2 cellular contexts compared by ENCODE assay signal in genomic region chr4:48011722-48012121, GRCh38.
TF ChIP-seq lines count a peak whose summit lies in the region.

No MANE protein-coding gene starts in this region.

TF ChIP-seq in GM23338, 12 proteins besides CTCF, POLR2A, EP300 and RAD21:
- TF ChIP-seq EZH2 (IDR thresholded peaks at IDR 0.05; ENCODE audit: low read depth, unreplicated experiment) (no peak), EZH2phosphoT487 (IDR thresholded peaks at IDR 0.05; ENCODE audit: unreplicated experiment) (no peak), JUNB (IDR thresholded peaks at IDR 0.05; ENCODE audit: unreplicated experiment) (no peak), STAT1 (IDR thresholded peaks at IDR 0.05; ENCODE audit: unreplicated experiment) (no peak), NANOG (IDR thresholded peaks at IDR 0.05; ENCODE audit: borderline replicate concordance) (peak; percentile 79)

TF ChIP-seq in K562, 482 proteins besides CTCF, POLR2A, EP300 and RAD21:
- TF ChIP-seq, protein P1, sequence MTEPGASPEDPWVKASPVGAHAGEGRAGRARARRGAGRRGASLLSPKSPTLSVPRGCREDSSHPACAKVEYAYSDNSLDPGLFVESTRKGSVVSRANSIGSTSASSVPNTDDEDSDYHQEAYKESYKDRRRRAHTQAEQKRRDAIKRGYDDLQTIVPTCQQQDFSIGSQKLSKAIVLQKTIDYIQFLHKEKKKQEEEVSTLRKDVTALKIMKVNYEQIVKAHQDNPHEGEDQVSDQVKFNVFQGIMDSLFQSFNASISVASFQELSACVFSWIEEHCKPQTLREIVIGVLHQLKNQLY (CRISPR knock-in tag; conservative IDR thresholded peaks at IDR 0.05), result no peak
- no peak for TF ChIP-seq L3MBTL2 (IDR thresholded peaks at IDR 0.05)
- no peak for TF ChIP-seq HEY1 (CRISPR knock-in tag; IDR thresholded peaks at IDR 0.05; ENCODE audit: borderline replicate concordance)
- no peak for TF ChIP-seq ZNF668 (CRISPR knock-in tag; IDR thresholded peaks at IDR 0.05)
- no peak for TF ChIP-seq MEF2A (IDR thresholded peaks at IDR 0.05; ENCODE audit: control insufficient read depth, low read depth, low read length)
- TF ChIP-seq, protein P2, sequence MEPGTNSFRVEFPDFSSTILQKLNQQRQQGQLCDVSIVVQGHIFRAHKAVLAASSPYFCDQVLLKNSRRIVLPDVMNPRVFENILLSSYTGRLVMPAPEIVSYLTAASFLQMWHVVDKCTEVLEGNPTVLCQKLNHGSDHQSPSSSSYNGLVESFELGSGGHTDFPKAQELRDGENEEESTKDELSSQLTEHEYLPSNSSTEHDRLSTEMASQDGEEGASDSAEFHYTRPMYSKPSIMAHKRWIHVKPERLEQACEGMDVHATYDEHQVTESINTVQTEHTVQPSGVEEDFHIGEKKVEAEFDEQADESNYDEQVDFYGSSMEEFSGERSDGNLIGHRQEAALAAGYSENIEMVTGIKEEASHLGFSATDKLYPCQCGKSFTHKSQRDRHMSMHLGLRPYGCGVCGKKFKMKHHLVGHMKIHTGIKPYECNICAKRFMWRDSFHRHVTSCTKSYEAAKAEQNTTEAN (CRISPR knock-in tag; IDR thresholded peaks at IDR 0.05), result no peak
- TF ChIP-seq SMARCA5 (IDR thresholded peaks at IDR 0.05), result no peak
- TF ChIP-seq, protein P3, sequence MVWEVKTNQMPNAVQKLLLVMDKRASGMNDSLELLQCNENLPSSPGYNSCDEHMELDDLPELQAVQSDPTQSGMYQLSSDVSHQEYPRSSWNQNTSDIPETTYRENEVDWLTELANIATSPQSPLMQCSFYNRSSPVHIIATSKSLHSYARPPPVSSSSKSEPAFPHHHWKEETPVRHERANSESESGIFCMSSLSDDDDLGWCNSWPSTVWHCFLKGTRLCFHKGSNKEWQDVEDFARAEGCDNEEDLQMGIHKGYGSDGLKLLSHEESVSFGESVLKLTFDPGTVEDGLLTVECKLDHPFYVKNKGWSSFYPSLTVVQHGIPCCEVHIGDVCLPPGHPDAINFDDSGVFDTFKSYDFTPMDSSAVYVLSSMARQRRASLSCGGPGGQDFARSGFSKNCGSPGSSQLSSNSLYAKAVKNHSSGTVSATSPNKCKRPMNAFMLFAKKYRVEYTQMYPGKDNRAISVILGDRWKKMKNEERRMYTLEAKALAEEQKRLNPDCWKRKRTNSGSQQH (CRISPR knock-in tag; IDR thresholded peaks at IDR 0.05), result no peak
- no peak for TF ChIP-seq KLF13 (tag; IDR thresholded peaks at IDR 0.05; ENCODE audit: borderline replicate concordance, low read depth)
- TF ChIP-seq STAT6 (CRISPR knock-in tag; IDR thresholded peaks at IDR 0.05), result no peak
- TF ChIP-seq, protein P4, sequence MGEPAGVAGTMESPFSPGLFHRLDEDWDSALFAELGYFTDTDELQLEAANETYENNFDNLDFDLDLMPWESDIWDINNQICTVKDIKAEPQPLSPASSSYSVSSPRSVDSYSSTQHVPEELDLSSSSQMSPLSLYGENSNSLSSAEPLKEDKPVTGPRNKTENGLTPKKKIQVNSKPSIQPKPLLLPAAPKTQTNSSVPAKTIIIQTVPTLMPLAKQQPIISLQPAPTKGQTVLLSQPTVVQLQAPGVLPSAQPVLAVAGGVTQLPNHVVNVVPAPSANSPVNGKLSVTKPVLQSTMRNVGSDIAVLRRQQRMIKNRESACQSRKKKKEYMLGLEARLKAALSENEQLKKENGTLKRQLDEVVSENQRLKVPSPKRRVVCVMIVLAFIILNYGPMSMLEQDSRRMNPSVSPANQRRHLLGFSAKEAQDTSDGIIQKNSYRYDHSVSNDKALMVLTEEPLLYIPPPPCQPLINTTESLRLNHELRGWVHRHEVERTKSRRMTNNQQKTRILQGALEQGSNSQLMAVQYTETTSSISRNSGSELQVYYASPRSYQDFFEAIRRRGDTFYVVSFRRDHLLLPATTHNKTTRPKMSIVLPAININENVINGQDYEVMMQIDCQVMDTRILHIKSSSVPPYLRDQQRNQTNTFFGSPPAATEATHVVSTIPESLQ (CRISPR knock-in tag; IDR thresholded peaks at IDR 0.05), result no peak
- no peak for TF ChIP-seq ZBTB17 (CRISPR knock-in tag; IDR thresholded peaks at IDR 0.05)
- TF ChIP-seq ZNF384 (IDR thresholded peaks at IDR 0.05; ENCODE audit: low read depth, low read length), result no peak
- TF ChIP-seq CEBPG (CRISPR knock-in tag; IDR thresholded peaks at IDR 0.05), result no peak
- TF ChIP-seq CEBPG (tag; conservative IDR thresholded peaks at IDR 0.05 in 1 of 2, IDR thresholded peaks at IDR 0.05 in 1 of 2), result no peak
- TF ChIP-seq NR1H2 (CRISPR knock-in tag; IDR thresholded peaks at IDR 0.05), result no peak
- TF ChIP-seq, protein P5, sequence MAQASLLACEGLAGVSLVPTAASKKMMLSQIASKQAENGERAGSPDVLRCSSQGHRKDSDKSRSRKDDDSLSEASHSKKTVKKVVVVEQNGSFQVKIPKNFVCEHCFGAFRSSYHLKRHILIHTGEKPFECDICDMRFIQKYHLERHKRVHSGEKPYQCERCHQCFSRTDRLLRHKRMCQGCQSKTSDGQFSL (CRISPR knock-in tag; IDR thresholded peaks at IDR 0.05), result no peak
- TF ChIP-seq, protein P5 (tag; IDR thresholded peaks at IDR 0.05), result no peak
- no peak for TF ChIP-seq ZNF699 (CRISPR knock-in tag; IDR thresholded peaks at IDR 0.05; ENCODE audit: insufficient replicate concordance)
- no peak for TF ChIP-seq NEUROD1 (IDR thresholded peaks at IDR 0.05; ENCODE audit: borderline replicate concordance, low read depth, low read length, partially characterized antibody)
- TF ChIP-seq ZNF707 (CRISPR knock-in tag; conservative IDR thresholded peaks at IDR 0.05), result no peak
- TF ChIP-seq, protein P6, sequence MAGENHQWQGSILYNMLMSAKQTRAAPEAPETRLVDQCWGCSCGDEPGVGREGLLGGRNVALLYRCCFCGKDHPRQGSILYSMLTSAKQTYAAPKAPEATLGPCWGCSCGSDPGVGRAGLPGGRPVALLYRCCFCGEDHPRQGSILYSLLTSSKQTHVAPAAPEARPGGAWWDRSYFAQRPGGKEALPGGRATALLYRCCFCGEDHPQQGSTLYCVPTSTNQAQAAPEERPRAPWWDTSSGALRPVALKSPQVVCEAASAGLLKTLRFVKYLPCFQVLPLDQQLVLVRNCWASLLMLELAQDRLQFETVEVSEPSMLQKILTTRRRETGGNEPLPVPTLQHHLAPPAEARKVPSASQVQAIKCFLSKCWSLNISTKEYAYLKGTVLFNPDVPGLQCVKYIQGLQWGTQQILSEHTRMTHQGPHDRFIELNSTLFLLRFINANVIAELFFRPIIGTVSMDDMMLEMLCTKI (IDR thresholded peaks at IDR 0.05; ENCODE audit: partially characterized antibody), result no peak
TF ChIP-seq in K562: peak in this region for 0.
